ENCODE assay signal across 23 cellular contexts in genomic region chr3:18743761-18744160, GRCh38.
DNase-seq lines count a peak whose midpoint lies in the region; ATAC-seq and TF ChIP-seq lines count a peak whose summit lies in the region.
"Had no signal": no experiment of that assay in that cellular context is flagged by ENCODE, and none has a peak within 500 bp of the region (broad histone marks: within the 10 kb centered on the region; RNA-seq: fewer than 3 reads in every experiment).

No MANE protein-coding gene starts in this region.

- peaks cover 52% of the 10 kb centered on the region for H3K4me1 Mint-ChIP-seq in T-helper 17 cell
- H3K4me1 Mint-ChIP-seq in activated naive CD8-positive, alpha-beta T cell treated with anti-CD3 and anti-CD28 coated beads, Interleukin-2, amount 50 U/mL, for 24 hours = peaks cover 90% of the 10 kb centered on the region
- peaks cover 81% of the 10 kb centered on the region for H3K4me1 Mint-ChIP-seq in stimulated activated naive CD8-positive, alpha-beta T cell treated with anti-CD3 and anti-CD28 coated beads, Interleukin-15, amount 100 ng/mL, for 72 hours
- no peaks in the 10 kb centered on the region for H3K4me1 Mint-ChIP-seq in HFFc6 (ENCODE audit: low read depth)
- H3K4me1 Mint-ChIP-seq: neural crest cell had no signal

- H3K4me1 ChIP-seq in lower lobe of right lung = peaks cover 9% of the 10 kb centered on the region
- H3K4me1 ChIP-seq: body of pancreas, prostate gland, stomach had no signal

- H3K27ac Mint-ChIP-seq in T-helper 17 cell (peak overlapping the region; percentile 99), HFFc6 (no peak overlapping the region)
- peak overlapping the region; percentile 95 for H3K27ac Mint-ChIP-seq in activated naive CD8-positive, alpha-beta T cell treated with anti-CD3 and anti-CD28 coated beads, Interleukin-2, amount 50 U/mL, for 24 hours
- H3K27ac Mint-ChIP-seq in stimulated activated naive CD8-positive, alpha-beta T cell treated with anti-CD3 and anti-CD28 coated beads, Interleukin-15, amount 100 ng/mL, for 72 hours = peak overlapping the region; percentile 2 to 85
- H3K27ac Mint-ChIP-seq: activated B cell treated with CpG ODN at 0.5 μM for 24 hours had no signal

- H3K27me3 Mint-ChIP-seq in T-helper 17 cell (no peaks in the 10 kb centered on the region), HFFc6 (ENCODE audit: insufficient read depth) (no peaks in the 10 kb centered on the region)
- H3K27me3 Mint-ChIP-seq in activated naive CD8-positive, alpha-beta T cell treated with anti-CD3 and anti-CD28 coated beads, Interleukin-2, amount 50 U/mL, for 24 hours = no peaks in the 10 kb centered on the region
- no peaks in the 10 kb centered on the region for H3K27me3 Mint-ChIP-seq in stimulated activated naive CD8-positive, alpha-beta T cell treated with anti-CD3 and anti-CD28 coated beads, Interleukin-15, amount 100 ng/mL, for 72 hours
- H3K27me3 Mint-ChIP-seq: activated B cell treated with CpG ODN at 0.5 μM for 24 hours had no signal

- H3K9me3 ChIP-seq in T-helper 17 cell (ENCODE audit: control insufficient read depth, low read length, poor library complexity, severe bottlenecking) = no peaks in the 10 kb centered on the region
- no peaks in the 10 kb centered on the region for H3K9me3 ChIP-seq in lower lobe of right lung
- H3K9me3 ChIP-seq: body of pancreas, prostate gland, stomach, transverse colon had no signal

- TF ChIP-seq CTCF in HFFc6 (IDR thresholded peaks at IDR 0.05) = no peak
- no peak for TF ChIP-seq CTCF in lower lobe of right lung (IDR thresholded peaks at IDR 0.05)

- H3K4me3 ChIP-seq in lower lobe of right lung = no peak overlapping the region
- H3K4me3 ChIP-seq: body of pancreas, hepatocyte, K562, prostate gland, SK-N-MC, stomach, transverse colon had no signal

- H3K9me3 Mint-ChIP-seq in activated naive CD8-positive, alpha-beta T cell treated with anti-CD3 and anti-CD28 coated beads, Interleukin-2, amount 50 U/mL, for 24 hours = no peaks in the 10 kb centered on the region
- H3K9me3 Mint-ChIP-seq in stimulated activated naive CD8-positive, alpha-beta T cell treated with anti-CD3 and anti-CD28 coated beads, Interleukin-15, amount 100 ng/mL, for 72 hours = no peaks in the 10 kb centered on the region
- H3K9me3 Mint-ChIP-seq in HFFc6 = peaks cover 21% of the 10 kb centered on the region
- H3K9me3 Mint-ChIP-seq: activated B cell treated with CpG ODN at 0.5 μM for 24 hours, neural crest cell had no signal

- ATAC-seq in T-helper 17 cell = no peak
- no peak for ATAC-seq in activated naive CD8-positive, alpha-beta T cell treated with anti-CD3 and anti-CD28 coated beads, Interleukin-2, amount 50 U/mL, for 24 hours
- no peak for ATAC-seq in stimulated activated naive CD8-positive, alpha-beta T cell treated with anti-CD3 and anti-CD28 coated beads, Interleukin-15, amount 100 ng/mL, for 72 hours
- ATAC-seq in lower lobe of right lung = no peak
- ATAC-seq: body of pancreas, esophagus mucosa, K562 had no signal

- no peaks in the 10 kb centered on the region for H3K36me3 ChIP-seq in lower lobe of right lung
- H3K36me3 ChIP-seq: prostate gland, stomach, transverse colon had no signal

- H3K4me3 Mint-ChIP-seq in T-helper 17 cell (peak overlapping the region; percentile 64), HFFc6 (no peak overlapping the region)
- peak overlapping the region; percentile 52 for H3K4me3 Mint-ChIP-seq in activated naive CD8-positive, alpha-beta T cell treated with anti-CD3 and anti-CD28 coated beads, Interleukin-2, amount 50 U/mL, for 24 hours
- peak overlapping the region; percentile 23 to 57 for H3K4me3 Mint-ChIP-seq in stimulated activated naive CD8-positive, alpha-beta T cell treated with anti-CD3 and anti-CD28 coated beads, Interleukin-15, amount 100 ng/mL, for 72 hours
- H3K4me3 Mint-ChIP-seq: activated B cell treated with CpG ODN at 0.5 μM for 24 hours, neural crest cell had no signal

- H3K36me3 Mint-ChIP-seq in T-helper 17 cell (ENCODE audit: low read depth) (peaks cover 2% of the 10 kb centered on the region), HFFc6 (ENCODE audit: low read depth) (no peaks in the 10 kb centered on the region)
- peaks cover 4% of the 10 kb centered on the region for H3K36me3 Mint-ChIP-seq in activated naive CD8-positive, alpha-beta T cell treated with anti-CD3 and anti-CD28 coated beads, Interleukin-2, amount 50 U/mL, for 24 hours (ENCODE audit: low read depth)

- intact Hi-C loops in lower lobe of right lung (cut with DNase I) = no loop called here

- DNase-seq in stimulated activated CD4-positive, alpha-beta T cell treated with anti-CD3 and anti-CD28 coated beads, Interleukin-1b, Interleukin-23, amount 100 ng/mL, for 48 hours = peak; percentile 26
- DNase-seq in stimulated activated CD4-positive, alpha-beta T cell treated with anti-CD3 and anti-CD28 coated beads, Interleukin-4, amount 100 ng/mL, for 24 hours = no peak
- DNase-seq in T-helper 17 cell = no peak
- DNase-seq in activated naive CD8-positive, alpha-beta T cell treated with anti-CD3 and anti-CD28 coated beads, Interleukin-2, amount 50 U/mL, for 24 hours = no peak
- no peak for DNase-seq in stimulated activated naive CD8-positive, alpha-beta T cell treated with anti-CD3 and anti-CD28 coated beads, Interleukin-15, amount 100 ng/mL, for 72 hours
- no peak for DNase-seq in HFFc6
- DNase-seq in lower lobe of right lung = no peak
- DNase-seq: activated B cell treated with CpG ODN at 0.5 μM for 24 hours; activated CD8-positive, alpha-beta memory T cell treated with anti-CD3 and anti-CD28 coated beads, Interleukin-2, amount 50 U/mL, for 4 hours; body of pancreas; effector CD8-positive, alpha-beta T cell; foreskin melanocyte; NCI-H2171 treated with DMSO at 0.1 percent for 48 hours; NCI-H526; RPMI8226; stomach; transverse colon had no signal

- no peaks in the 10 kb centered on the region for H3K27me3 ChIP-seq in lower lobe of right lung (ENCODE audit: low read depth)
- H3K27me3 ChIP-seq: body of pancreas, hepatocyte, stomach, transverse colon had no signal

- no peak overlapping the region for H3K27ac ChIP-seq in lower lobe of right lung
- H3K27ac ChIP-seq: body of pancreas, hepatocyte, prostate gland, SK-N-MC, stomach, transverse colon had no signal
